Comparison of ENCODE assay signal across 20 cellular contexts in genomic region chrX:135126145-135126544, GRCh38. TPM values are rescaled to one million over a fixed set of nuclear protein-coding genes. Genes with fewer than 3 reads are reported as not detected.
"Had no signal": no experiment of that assay in that cellular context is flagged by ENCODE, and none has a peak within 500 bp of the region (broad histone marks: within the 10 kb centered on the region; RNA-seq: fewer than 3 reads in every experiment).

No MANE protein-coding gene starts in this region.

RNA-seq across cellular contexts. Expression of gene ETDB, which starts 5.8 kb away (rescaled TPM):
- total RNA-seq: activated CD4-positive, alpha-beta memory T cell treated with anti-CD3 and anti-CD28 coated beads for 36 hours; activated CD4-positive, alpha-beta T cell treated with anti-CD3 and anti-CD28 coated beads, Interleukin-2, amount 10 ng/mL, durations not matched to agents 24 days and 14 days; activated CD8-positive, alpha-beta memory T cell treated with anti-CD3 and anti-CD28 coated beads for 36 hours; activated CD8-positive, alpha-beta T cell treated with anti-CD3 and anti-CD28 coated beads for 36 hours; activated naive CD4-positive, alpha-beta T cell treated with anti-CD3 and anti-CD28 coated beads for 36 hours; activated naive CD4-positive, alpha-beta T cell treated with anti-CD3 and anti-CD28 coated beads, Interleukin-2, amount 50 U/mL, for 72 hours; activated naive CD8-positive, alpha-beta T cell treated with anti-CD3 and anti-CD28 coated beads for 36 hours; activated T-cell treated with anti-CD3 and anti-CD28 coated beads, Interleukin-2, amount 50 U/mL, for 4 hours; activated T-cell treated with anti-CD3 and anti-CD28 coated beads, Interleukin-2, amount 50 U/mL, for 72 hours; activated T-helper 1 cell treated with anti-CD3 and anti-CD28 coated beads, Interleukin-12 subunit alpha, Interleukin-12 subunit beta, Interleukin-2, Interleukin-4 antibody, amounts not matched to agents 30 ng/mL and 10 ng/mL and 1 ng/mL, durations not matched to agents 14 hours and 24 hours and 36 hours; activated T-helper 17 cell treated with anti-CD3 and anti-CD28 coated beads, Interleukin-2, amount 50 U/mL, for 72 hours; adrenal gland; aorta; cardiac septum; cerebellum; T-cell; T-helper 1 cell treated with Interleukin-12 subunit alpha and Interleukin-12 subunit beta and Interleukin-4 antibody, amounts not matched to agents 30 ng/mL and 1 ng/mL, for 36 hours; T-helper 17 cell; T-helper 2 cell treated with Interferon-gamma antibody and Interleukin-4, amounts not matched to agents 100 ng/mL and 5 ng/mL, for 36 hours; WTC11 had no signal
- polyA plus RNA-seq: adrenal gland, aorta had no signal

RNA-seq across cellular contexts. Expression of gene SMIM10L2B, which starts 27.6 kb away (rescaled TPM):
- total RNA-seq: T-helper 1 cell treated with Interleukin-12 subunit alpha and Interleukin-12 subunit beta and Interleukin-4 antibody, amounts not matched to agents 30 ng/mL and 1 ng/mL, for 36 hours; T-helper 2 cell treated with Interferon-gamma antibody and Interleukin-4, amounts not matched to agents 100 ng/mL and 5 ng/mL, for 36 hours had no signal

RNA-seq across cellular contexts. Expression of gene CT55, which starts 45.1 kb away (rescaled TPM):
- total RNA-seq: activated CD4-positive, alpha-beta memory T cell treated with anti-CD3 and anti-CD28 coated beads for 36 hours; activated CD4-positive, alpha-beta T cell treated with anti-CD3 and anti-CD28 coated beads, Interleukin-2, amount 10 ng/mL, durations not matched to agents 24 days and 14 days; activated CD8-positive, alpha-beta memory T cell treated with anti-CD3 and anti-CD28 coated beads for 36 hours; activated CD8-positive, alpha-beta T cell treated with anti-CD3 and anti-CD28 coated beads for 36 hours; activated naive CD4-positive, alpha-beta T cell treated with anti-CD3 and anti-CD28 coated beads for 36 hours; activated naive CD4-positive, alpha-beta T cell treated with anti-CD3 and anti-CD28 coated beads, Interleukin-2, amount 50 U/mL, for 72 hours; activated naive CD8-positive, alpha-beta T cell treated with anti-CD3 and anti-CD28 coated beads for 36 hours; activated T-cell treated with anti-CD3 and anti-CD28 coated beads, Interleukin-2, amount 50 U/mL, for 4 hours; activated T-cell treated with anti-CD3 and anti-CD28 coated beads, Interleukin-2, amount 50 U/mL, for 72 hours; activated T-helper 1 cell treated with anti-CD3 and anti-CD28 coated beads, Interleukin-12 subunit alpha, Interleukin-12 subunit beta, Interleukin-2, Interleukin-4 antibody, amounts not matched to agents 30 ng/mL and 10 ng/mL and 1 ng/mL, durations not matched to agents 14 hours and 24 hours and 36 hours; activated T-helper 17 cell treated with anti-CD3 and anti-CD28 coated beads, Interleukin-2, amount 50 U/mL, for 72 hours; aorta; cardiac septum; cerebellum; T-cell; T-helper 1 cell treated with Interleukin-12 subunit alpha and Interleukin-12 subunit beta and Interleukin-4 antibody, amounts not matched to agents 30 ng/mL and 1 ng/mL, for 36 hours; T-helper 17 cell; T-helper 2 cell treated with Interferon-gamma antibody and Interleukin-4, amounts not matched to agents 100 ng/mL and 5 ng/mL, for 36 hours had no signal
- polyA plus RNA-seq: aorta had no signal
